In genomic region chr17:81404557-81405165, GRCh38 we compare ENCODE assay signal across 13 cellular contexts. TPM values are rescaled to one million over a fixed set of nuclear protein-coding genes. Genes with fewer than 3 reads are reported as not detected.
DNase-seq lines count a peak whose midpoint lies in the region; ATAC-seq, FAIRE-seq and TF ChIP-seq lines count a peak whose summit lies in the region.
"Had no signal": no experiment of that assay in that cellular context is flagged by ENCODE, and none has a peak within 500 bp of the region (broad histone marks: within the 10 kb centered on the region; RNA-seq: fewer than 3 reads in every experiment).

No MANE protein-coding gene starts in this region.

- BruUV-seq in PC-3 (replicated peaks; lab: Mats Ljungman, UMichigan): no TSS peak

- peaks cover 16 to 75% (median 68%) of the 10 kb centered on the region in 12 donors for H3K4me1 ChIP-seq in heart left ventricle
- H3K4me1 ChIP-seq in PC-3 (ENCODE audit: insufficient read depth, low read length): peaks cover 7% of the 10 kb centered on the region; the same call in 1 of the 2 replicates
- H3K4me1 ChIP-seq in pancreas: peaks cover 0 to 4% (median 0%) of the 10 kb centered on the region in 3 donors

- H3K36me3 ChIP-seq in heart left ventricle: no peaks in the 10 kb centered on the region
- no peaks in the 10 kb centered on the region for H3K36me3 ChIP-seq in PC-3 (ENCODE audit: low read depth, low read length)
- H3K36me3 ChIP-seq in pancreas: no peaks in the 10 kb centered on the region

- no peak for DNase-seq in HEK293T (ENCODE audit: extremely low spot score)
- peak; percentile 70 for DNase-seq in NCI-H526 treated with DMSO at 0.1 percent for 48 hours (lab: John Stamatoyannopoulos, UW)
- DNase-seq in heart left ventricle: peak in 1 of 5 donors; percentile 57
- DNase-seq in retina: peak; percentile 70
- no peak for DNase-seq in PC-3
- no peak for DNase-seq in pancreas
- DNase-seq in SIG-M5 treated with dmso at 0.1 percent for 504 hours (lab: John Stamatoyannopoulos, UW; ENCODE audit: unreplicated experiment): no peak
- DNase-seq: activated B cell treated with CpG ODN at 0.5 μM for 24 hours, erythroblast, midbrain had no signal

- no peak overlapping the region for H2AFZ ChIP-seq in PC-3 (ENCODE audit: low read length)

- FAIRE-seq in pancreas (lab: Jason Lieb, UNC): no peak
- FAIRE-seq: RCC 7860 had no signal

- POLR2A ChIA-PET in HEK293T (lab: Yijun Ruan, JAX) (interaction anchor here (0.7 to 2.4 kb wide), 8 partner anchors 10 to 112 kb away, joined by 3 to 14 read pairs (median 4); partner anchors contain the start of gene BAHCC1), PC-3 (lab: Charles Lee; ENCODE audit: unreplicated experiment) (no interaction called here)

- ATAC-seq in heart left ventricle: peak; percentile 19 to 60 (median 32)
- no peak for ATAC-seq in PC-3
- no peak for ATAC-seq in pancreas
- no peak for ATAC-seq in HG02938 (IDR thresholded peaks at IDR 0.05; ENCODE audit: unreplicated experiment)
- ATAC-seq: activated naive CD4-positive, alpha-beta T cell treated with anti-CD3 and anti-CD28 coated beads, Interleukin-2, amount 50 U/mL, for 72 hours had no signal

- H3F3A ChIP-seq in PC-3 (ENCODE audit: low read length, unreplicated experiment): no peaks in the 10 kb centered on the region

- no peak overlapping the region for H3K9ac ChIP-seq in PC-3 (ENCODE audit: low read length)

- H3K4me3 ChIP-seq in heart left ventricle (peak overlapping the region in 9 of 12 donors; percentile 15 to 85 (median 39)), PC-3 (ENCODE audit: low read length) (no peak overlapping the region), pancreas (no peak overlapping the region)

- no peaks in the 10 kb centered on the region for H3K9me2 ChIP-seq in PC-3 (replicated peaks; ENCODE audit: low read length)

- no peaks in the 10 kb centered on the region for H4K20me1 ChIP-seq in PC-3 (ENCODE audit: low read length)

- H3K9me3 ChIP-seq in heart left ventricle: no peaks in the 10 kb centered on the region
- no peaks in the 10 kb centered on the region for H3K9me3 ChIP-seq in PC-3 (ENCODE audit: low read length)
- no peaks in the 10 kb centered on the region for H3K9me3 ChIP-seq in pancreas

- TF ChIP-seq POLR2A in heart left ventricle (IDR thresholded peaks at IDR 0.05): peak in 1 of 2 donors; percentile 17

- 17 to 31% (median 18%) methylated on average over 11 of the region's 11 CpGs for WGBS in heart left ventricle, 4 donors
- 64% methylated on average over 11 of the region's 11 CpGs for whole genome bisulfite sequencing in pancreas, 2 donors

- no peak overlapping the region for H3K4me2 ChIP-seq in PC-3 (ENCODE audit: low read length)

- H3K27ac ChIP-seq in heart left ventricle (peak overlapping the region; percentile 25 to 98 (median 96)), PC-3 (ENCODE audit: low read length) (no peak overlapping the region), pancreas (peak overlapping the region in 1 of 4 donors; percentile 37)

- peaks cover 49% of the 10 kb centered on the region for H3K79me2 ChIP-seq in PC-3 (ENCODE audit: low read length)

- TF ChIP-seq CTCF in heart left ventricle (IDR thresholded peaks at IDR 0.05) (peak in 1 of 12 donors; percentile 12), PC-3 (conservative IDR thresholded peaks at IDR 0.05; ENCODE audit: low read depth, low read length) (no peak), pancreas (IDR thresholded peaks at IDR 0.05) (no peak)

- intact Hi-C loops in heart left ventricle (cut with DNase I) (loop anchor here in 5 of 10 donors (2.0 to 5.0 kb wide), 3 partner anchors 14 to 112 kb away; no protein-coding TSS in a partner anchor), PC-3 (cut with micrococcal nuclease) (no loop called here), pancreas (cut with DNase I) (loop anchor here in 2 of 3 donors (10.0 kb wide), 2 partner anchors 70 to 80 kb away; no protein-coding TSS in a partner anchor)

- H3K27me3 ChIP-seq in heart left ventricle (peaks cover 0 to 13% (median 0%) of the 10 kb centered on the region in 9 donors), PC-3 (ENCODE audit: low read length) (no peaks in the 10 kb centered on the region), pancreas (no peaks in the 10 kb centered on the region)

- CTCF ChIA-PET in HEK293T (lab: Yijun Ruan, JAX) (interaction anchor here (0.8 to 1.5 kb wide), 5 partner anchors 10 to 80 kb away, joined by 3 to 6 read pairs (median 3); partner anchors contain the start of gene BAHCC1), PC-3 (lab: Charles Lee) (no interaction called here)

TF ChIP-seq in HEK293T, 16 proteins besides CTCF, POLR2A, EP300 and RAD21:
- TF ChIP-seq NFRKB (IDR thresholded peaks at IDR 0.05) (no peak), PKNOX1 (IDR thresholded peaks at IDR 0.05) (peak; percentile 78)

RNA-seq across cellular contexts. Expression of gene BAHCC1, which starts 9.4 kb away (rescaled TPM):
- 10 to 100 TPM in 3 of 9 donors, 1 to 10 TPM in 6; 6.0 to 19.6 (median 9.3) TPM for total RNA-seq in heart left ventricle
- polyA plus RNA-seq in heart left ventricle: 1 to 10 TPM; 7.6 to 8.5 TPM
- 9.9 and 16.9 TPM in 2 replicates for total RNA-seq in PC-3 (2014; rRNA removed)
- total RNA-seq in pancreas: 10 to 100 TPM in 2 of 6 donors, 1 to 10 TPM in 4; 8.0 to 11.5 (median 9.6) TPM
- polyA plus RNA-seq in pancreas: 10 to 100 TPM; 11.4 to 24.1 TPM

Comparison
In these comparisons a context has a peak if more than half of its experiments do, and no peak if none do; other contexts are left out.
1. DNase-seq: peak in NCI-H526 treated with DMSO at 0.1 percent for 48 hours (single experiment) and retina (single experiment); none in HEK293T (single experiment), PC-3 (single experiment), pancreas (0 of 6) and SIG-M5 treated with dmso at 0.1 percent for 504 hours (single experiment).
2. ATAC-seq: peak in heart left ventricle (4 of 4); none in PC-3 (single experiment), pancreas (0 of 4) and HG02938 (single experiment).
3. H3K4me3 ChIP-seq: peak in heart left ventricle (9 of 12); none in PC-3 (single experiment) and pancreas (0 of 4).